In genomic region chrX:151609222-151609621, GRCh38 we compare ENCODE assay signal across 31 cellular contexts. TPM values are rescaled to one million over a fixed set of nuclear protein-coding genes. Genes with fewer than 3 reads are reported as not detected.
"Had no signal": no experiment of that assay in that cellular context is flagged by ENCODE, and none has a peak within 500 bp of the region (broad histone marks: within the 10 kb centered on the region; RNA-seq: fewer than 3 reads in every experiment).

No MANE protein-coding gene starts in this region.

- H3K9me3 ChIP-seq: heart left ventricle, psoas muscle, spleen, thoracic aorta, transverse colon had no signal

- H3K27me3 ChIP-seq: spleen, transverse colon had no signal

- H2AFZ ChIP-seq: parathyroid adenoma had no signal

- H3K4me1 ChIP-seq: heart left ventricle, parathyroid adenoma, psoas muscle, spleen, transverse colon had no signal

- H3K4me3 ChIP-seq: dorsolateral prefrontal cortex, heart left ventricle, psoas muscle, spleen, thoracic aorta, transverse colon had no signal

- ATAC-seq: esophagus mucosa; heart left ventricle; naive thymus-derived CD4-positive, alpha-beta T cell; psoas muscle; sciatic nerve; stimulated activated memory B cell treated with anti-CD40 and anti-IgM and Interleukin-4, amounts not matched to agents 10 μg/mL and 1 μg/mL and 100 μg/mL, for 72 hours; stimulated activated naive CD8-positive, alpha-beta T cell treated with anti-CD3 and anti-CD28 coated beads, Interleukin-15, amount 100 ng/mL, for 72 hours had no signal

- H3K9ac ChIP-seq: parathyroid adenoma had no signal

- H3K27ac ChIP-seq: dorsolateral prefrontal cortex, heart left ventricle, parathyroid adenoma, psoas muscle, spleen, thoracic aorta, transverse colon had no signal

- DNase-seq: cortex of kidney; dorsolateral prefrontal cortex; effector CD8-positive, alpha-beta T cell; heart left ventricle; hippocampal formation; kidney glomerular epithelial cell; mammary epithelial cell; naive thymus-derived CD4-positive, alpha-beta T cell; nephron progenitor cell; psoas muscle; retina; spleen; stimulated activated CD4-positive, alpha-beta T cell treated with anti-CD3 and anti-CD28 coated beads, Interleukin-15, amount 100 ng/mL, for 24 hours; stimulated activated CD4-positive, alpha-beta T cell treated with anti-CD3 and anti-CD28 coated beads, Interleukin-1b, Interleukin-23, amount 100 ng/mL, for 48 hours; stimulated activated CD4-positive, alpha-beta T cell treated with anti-CD3 and anti-CD28 coated beads, Interleukin-4, amount 100 ng/mL, for 24 hours; stimulated activated naive CD8-positive, alpha-beta T cell treated with anti-CD3 and anti-CD28 coated beads, Interleukin-15, amount 100 ng/mL, for 72 hours; transverse colon had no signal

- H3K79me2 ChIP-seq: parathyroid adenoma had no signal

- H3K36me3 ChIP-seq: heart left ventricle, spleen, thoracic aorta, transverse colon had no signal

RNA-seq across cellular contexts. Expression of gene PASD1, which starts 45.7 kb away (rescaled TPM):
- total RNA-seq: dorsolateral prefrontal cortex; esophagus mucosa; fibroblast of lung; frontal cortex; glomerular endothelial cell; liver; mammary epithelial cell; mesenteric fat pad; mononuclear cell; naive thymus-derived CD4-positive, alpha-beta T cell; omental fat pad; psoas muscle; sciatic nerve; spleen; subcutaneous adipose tissue; thoracic aorta; transverse colon; ureter had no signal
- polyA plus RNA-seq: fibroblast of lung; heart left ventricle; liver; mammary epithelial cell; naive thymus-derived CD4-positive, alpha-beta T cell; spleen had no signal
